ENCODE assay signal across 18 cellular contexts in genomic region chr1:35603468-35603867, GRCh38. TPM values are rescaled to one million over a fixed set of nuclear protein-coding genes. Genes with fewer than 3 reads are reported as not detected.
"Had no signal": no experiment of that assay in that cellular context is flagged by ENCODE, and none has a peak within 500 bp of the region (broad histone marks: within the 10 kb centered on the region; RNA-seq: fewer than 3 reads in every experiment).

No MANE protein-coding gene starts in this region.

- H3K4me1 ChIP-seq: left ventricle myocardium inferior, neural progenitor cell, upper lobe of left lung had no signal

- H3K4me3 Mint-ChIP-seq: activated CD8-positive, alpha-beta T cell treated with anti-CD3 and anti-CD28 coated beads, Interleukin-2, amount 10 ng/mL, durations not matched to agents 7 days and 5 days; activated T-helper 1 cell treated with anti-CD3 and anti-CD28 coated beads, Interleukin-12 subunit alpha, Interleukin-12 subunit beta, Interleukin-2, Interleukin-4 antibody, amounts not matched to agents 30 ng/mL and 10 ng/mL and 1 ng/mL, durations not matched to agents 14 hours and 24 hours and 36 hours; immature natural killer cell; neural progenitor cell; T-helper 1 cell treated with Interleukin-12 subunit alpha and Interleukin-12 subunit beta and Interleukin-4 antibody, amounts not matched to agents 30 μg/mL and 1 μg/mL, for 36 hours had no signal

- H3K27me3 ChIP-seq: neural progenitor cell, ovary, upper lobe of left lung had no signal

- H3K9me3 ChIP-seq: left ventricle myocardium inferior, ovary, upper lobe of left lung had no signal

- H3K27ac Mint-ChIP-seq: neural progenitor cell; T-helper 1 cell treated with Interleukin-12 subunit alpha and Interleukin-12 subunit beta and Interleukin-4 antibody, amounts not matched to agents 30 μg/mL and 1 μg/mL, for 36 hours had no signal

- H3K9me3 Mint-ChIP-seq: activated T-helper 1 cell treated with anti-CD3 and anti-CD28 coated beads, Interleukin-12 subunit alpha, Interleukin-12 subunit beta, Interleukin-2, Interleukin-4 antibody, amounts not matched to agents 30 ng/mL and 10 ng/mL and 1 ng/mL, durations not matched to agents 14 hours and 24 hours and 36 hours; immature natural killer cell; neural progenitor cell; T-helper 1 cell treated with Interleukin-12 subunit alpha and Interleukin-12 subunit beta and Interleukin-4 antibody, amounts not matched to agents 30 μg/mL and 1 μg/mL, for 36 hours had no signal

- H3K27ac ChIP-seq: coronary artery, left ventricle myocardium inferior, neural progenitor cell, ovary, upper lobe of left lung had no signal

- ATAC-seq: activated CD8-positive, alpha-beta T cell treated with anti-CD3 and anti-CD28 coated beads, Interleukin-2, amount 10 ng/mL, durations not matched to agents 7 days and 5 days; SK-N-SH treated with all-trans-retinoic acid at 6 μM for 48 hours had no signal

- DNase-seq: activated CD4-positive, alpha-beta T cell treated with anti-CD3 and anti-CD28 coated beads for 4 hours; activated CD8-positive, alpha-beta memory T cell treated with anti-CD3 and anti-CD28 coated beads, Interleukin-2, amount 50 U/mL, for 48 hours; activated CD8-positive, alpha-beta T cell treated with anti-CD3 and anti-CD28 coated beads, Interleukin-2, amount 10 ng/mL, durations not matched to agents 7 days and 5 days; activated naive CD4-positive, alpha-beta T cell; effector memory CD4-positive, alpha-beta T cell; immature natural killer cell; left ventricle myocardium inferior; mesendoderm; ovary; stimulated activated CD4-positive, alpha-beta T cell treated with anti-CD3 and anti-CD28 coated beads, Interleukin-15, amount 100 ng/mL, for 24 hours; stimulated activated CD4-positive, alpha-beta T cell treated with anti-CD3 and anti-CD28 coated beads, Interleukin-4, amount 100 ng/mL, for 4 hours; upper lobe of left lung had no signal

RNA-seq across cellular contexts. Expression of gene TFAP2E, which starts 30.4 kb away (rescaled TPM):
- total RNA-seq: myocyte had no signal
